Comparison of ENCODE assay signal across 8 cellular contexts in genomic region chr4:77358315-77358928, GRCh38.
DNase-seq lines count a peak whose midpoint lies in the region; ATAC-seq and TF ChIP-seq lines count a peak whose summit lies in the region.

No MANE protein-coding gene starts in this region.

- H3K4me3 Mint-ChIP-seq in CD4-positive, alpha-beta T cell, result no peak overlapping the region
- no peak overlapping the region for H3K4me3 Mint-ChIP-seq in type B pancreatic cell

- H3K27me3 Mint-ChIP-seq in CD4-positive, alpha-beta T cell, result peaks cover 4% of the 10 kb centered on the region
- H3K27me3 Mint-ChIP-seq in type B pancreatic cell, result peaks cover 27% of the 10 kb centered on the region

- CTCF ChIA-PET in CD4-positive, alpha-beta T cell (lab: Charles Lee), result no interaction called here

- H3K4me3 ChIP-seq in body of pancreas, result no peak overlapping the region

- no peak overlapping the region for H3K27ac ChIP-seq in CD4-positive, alpha-beta T cell (ENCODE audit: low read depth, low read length)
- H3K27ac ChIP-seq in body of pancreas, result no peak overlapping the region

- no peak for TF ChIP-seq POLR2A in body of pancreas (IDR thresholded peaks at IDR 0.05)

- ATAC-seq in CD4-positive, alpha-beta T cell (ENCODE audit: poor library complexity), result no peak
- ATAC-seq in GM18868 (IDR thresholded peaks at IDR 0.05; ENCODE audit: unreplicated experiment) (peak; percentile 51), body of pancreas (peak; percentile 77), GM21381 (IDR thresholded peaks at IDR 0.05; ENCODE audit: unreplicated experiment) (no peak), omental fat pad (ENCODE audit: low FRiP score) (no peak)

- no peaks in the 10 kb centered on the region for H3K4me1 ChIP-seq in body of pancreas

- H3K27ac Mint-ChIP-seq in CD4-positive, alpha-beta T cell, result no peak overlapping the region
- H3K27ac Mint-ChIP-seq in type B pancreatic cell, result no peak overlapping the region

- no peaks in the 10 kb centered on the region for H3K36me3 Mint-ChIP-seq in CD4-positive, alpha-beta T cell (ENCODE audit: low read depth)
- H3K36me3 Mint-ChIP-seq in type B pancreatic cell, result no peaks in the 10 kb centered on the region

- no peaks in the 10 kb centered on the region for H3K9me3 Mint-ChIP-seq in CD4-positive, alpha-beta T cell
- no peaks in the 10 kb centered on the region for H3K9me3 Mint-ChIP-seq in type B pancreatic cell

- no peak for DNase-seq in CD4-positive, alpha-beta T cell
- peak; percentile 17 for DNase-seq in NCI-H1048 (lab: John Stamatoyannopoulos, UW)
- peak; percentile 15 to 38 (median 32) for DNase-seq in body of pancreas
- peak; percentile 61 for DNase-seq in islet precursor cell
- no peak for DNase-seq in type B pancreatic cell (ENCODE audit: extremely low spot score, unreplicated experiment)
- DNase-seq in omental fat pad (ENCODE audit: low spot score), result no peak

- H3K4me1 Mint-ChIP-seq in CD4-positive, alpha-beta T cell (ENCODE audit: low read depth), result no peaks in the 10 kb centered on the region
- H3K4me1 Mint-ChIP-seq in type B pancreatic cell (ENCODE audit: unreplicated experiment), result no peaks in the 10 kb centered on the region

- 83 to 91% methylated on average over 2 of the region's 2 CpGs for WGBS in body of pancreas, 2 donors

- no peaks in the 10 kb centered on the region for H3K27me3 ChIP-seq in CD4-positive, alpha-beta T cell (ENCODE audit: control insufficient read depth, insufficient read depth, low read length)
- H3K27me3 ChIP-seq in body of pancreas, result no peaks in the 10 kb centered on the region

- no peaks in the 10 kb centered on the region for H3K9me3 ChIP-seq in CD4-positive, alpha-beta T cell (ENCODE audit: control insufficient read depth, low read length)
- no peaks in the 10 kb centered on the region for H3K9me3 ChIP-seq in body of pancreas

- POLR2A ChIA-PET in CD4-positive, alpha-beta T cell (lab: Charles Lee), result no interaction called here

- H3K36me3 ChIP-seq in body of pancreas (replicated peaks in 1 of 2; ENCODE audit: insufficient read depth in 1 of 2, low read depth in 2 of 2), result no peaks in the 10 kb centered on the region

- TF ChIP-seq CTCF in CD4-positive, alpha-beta T cell (IDR thresholded peaks at IDR 0.05), result peak; percentile 39
- TF ChIP-seq CTCF in body of pancreas (IDR thresholded peaks at IDR 0.05) (peak; percentile 31 to 78 (median 59)), type B pancreatic cell (conservative IDR thresholded peaks at IDR 0.05) (peak; percentile 79), omental fat pad (IDR thresholded peaks at IDR 0.05) (no peak)

- intact Hi-C loops in CD4-positive, alpha-beta T cell (cut with DNase I, micrococcal nuclease), result loop anchor here (2.0 to 5.0 kb wide), 4 partner anchors 118 to 926 kb away; no protein-coding TSS in a partner anchor
- intact Hi-C loops in body of pancreas (cut with DNase I), result loop anchor here (5.0 kb wide), 1 partner anchor 116 kb away; no protein-coding TSS in a partner anchor

Comparison
In these comparisons a context has a peak if more than half of its experiments do, and no peak if none do; other contexts are left out.
1. ATAC-seq: peak in GM18868 (single experiment) and body of pancreas (single experiment); none in CD4-positive, alpha-beta T cell (single experiment), GM21381 (single experiment) and omental fat pad (single experiment).
2. DNase-seq: peak in NCI-H1048 (single experiment), body of pancreas (4 of 4) and islet precursor cell (single experiment); none in CD4-positive, alpha-beta T cell (0 of 10), type B pancreatic cell (single experiment) and omental fat pad (single experiment).
3. CTCF ChIP-seq: peak in CD4-positive, alpha-beta T cell (single experiment), body of pancreas (7 of 7) and type B pancreatic cell (single experiment); none in omental fat pad (0 of 3).